Comparison of ENCODE assay signal across 17 cellular contexts in the genomic region with DNA sequence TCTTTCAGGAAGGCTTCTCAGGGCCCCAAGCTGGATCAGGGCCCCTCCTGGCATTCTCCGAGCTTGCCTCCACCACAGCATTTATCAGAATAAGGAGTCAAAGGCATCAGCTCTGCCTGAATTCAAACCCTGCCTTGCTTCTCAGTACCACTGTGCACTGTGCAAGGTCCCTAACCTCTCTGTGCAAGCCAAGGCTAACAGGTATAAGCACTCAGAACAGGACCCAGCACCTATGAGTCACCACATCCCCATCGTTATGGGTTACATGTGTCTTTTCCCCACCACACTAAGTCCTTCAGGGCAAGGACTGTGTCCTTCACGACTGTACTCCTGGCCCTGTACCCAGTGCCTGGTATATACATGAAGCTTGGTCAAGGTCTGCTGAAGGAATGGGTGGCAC. TPM values are rescaled to one million over a fixed set of nuclear protein-coding genes. Genes with fewer than 3 reads are reported as not detected.
DNase-seq lines count a peak whose midpoint lies in the region; ATAC-seq, FAIRE-seq and TF ChIP-seq lines count a peak whose summit lies in the region.
"Had no signal": no experiment of that assay in that cellular context is flagged by ENCODE, and none has a peak within 500 bp of the region (broad histone marks: within the 10 kb centered on the region; RNA-seq: fewer than 3 reads in every experiment).

No MANE protein-coding gene starts in this region.

- no peak overlapping the region for H3K27ac Mint-ChIP-seq in activated CD8-positive, alpha-beta memory T cell treated with anti-CD3 and anti-CD28 coated beads, Interleukin-2, amount 10 ng/mL, durations not matched to agents 7 days and 5 days
- peak overlapping the region; percentile 59 for H3K27ac Mint-ChIP-seq in stimulated activated naive B cell treated with anti-CD40 and anti-IgM and Interleukin-4, amounts not matched to agents 10 μg/mL and 1 μg/mL and 100 μg/mL, for 72 hours
- H3K27ac Mint-ChIP-seq in activated T-helper 17 cell treated with anti-CD3 and anti-CD28 coated beads, Interleukin-2, amount 50 U/mL, for 72 hours, result no peak overlapping the region
- H3K27ac Mint-ChIP-seq: CD4-positive, alpha-beta memory T cell had no signal

- no peaks in the 10 kb centered on the region for H3K4me1 ChIP-seq in breast epithelium

- H3K36me3 ChIP-seq in breast epithelium, result peaks cover 24% of the 10 kb centered on the region

- peak; percentile 18 for ATAC-seq in activated CD8-positive, alpha-beta memory T cell treated with anti-CD3 and anti-CD28 coated beads, Interleukin-2, amount 10 ng/mL, durations not matched to agents 7 days and 5 days
- ATAC-seq in left colon, result peak; percentile 3
- no peak for ATAC-seq in stimulated activated naive B cell treated with anti-CD40 and anti-IgM and Interleukin-4, amounts not matched to agents 10 μg/mL and 1 μg/mL and 100 μg/mL, for 72 hours (replicated peaks)
- ATAC-seq in activated T-helper 17 cell treated with anti-CD3 and anti-CD28 coated beads, Interleukin-2, amount 50 U/mL, for 72 hours (replicated peaks), result no peak
- ATAC-seq: GM12878, HCT116 had no signal

- no peak overlapping the region for H3K4me3 ChIP-seq in breast epithelium
- H3K4me3 ChIP-seq: GM12878 had no signal

- no peak for DNase-seq in activated CD8-positive, alpha-beta memory T cell treated with anti-CD3 and anti-CD28 coated beads, Interleukin-2, amount 10 ng/mL, durations not matched to agents 7 days and 5 days
- no peak for DNase-seq in activated CD8-positive, alpha-beta memory T cell treated with anti-CD3 and anti-CD28 coated beads for 24 hours
- DNase-seq in HTR-8/SVneo (ENCODE audit: insufficient read length, low spot score) (no peak), left colon (no peak), breast epithelium (ENCODE audit: low spot score in 2 of 2) (no peak)
- no peak for DNase-seq in stimulated activated naive B cell treated with anti-CD40 and anti-IgM and Interleukin-4, amounts not matched to agents 10 μg/mL and 1 μg/mL and 100 μg/mL, for 72 hours
- DNase-seq: BE2C; CD4-positive, alpha-beta memory T cell; DMS79 had no signal

- no peak overlapping the region for H3K27ac ChIP-seq in breast epithelium
- H3K27ac ChIP-seq: C4-2B, HL-60 had no signal

- peaks cover 24% of the 10 kb centered on the region for H3K36me3 Mint-ChIP-seq in activated CD8-positive, alpha-beta memory T cell treated with anti-CD3 and anti-CD28 coated beads, Interleukin-2, amount 10 ng/mL, durations not matched to agents 7 days and 5 days
- peaks cover 49 to 67% of the 10 kb centered on the region in 2 donors for H3K36me3 Mint-ChIP-seq in stimulated activated naive B cell treated with anti-CD40 and anti-IgM and Interleukin-4, amounts not matched to agents 10 μg/mL and 1 μg/mL and 100 μg/mL, for 72 hours
- peaks cover 78% of the 10 kb centered on the region for H3K36me3 Mint-ChIP-seq in activated T-helper 17 cell treated with anti-CD3 and anti-CD28 coated beads, Interleukin-2, amount 50 U/mL, for 72 hours (ENCODE audit: low read depth)

- peaks cover under 1% of the 10 kb centered on the region for H3K4me1 Mint-ChIP-seq in activated CD8-positive, alpha-beta memory T cell treated with anti-CD3 and anti-CD28 coated beads, Interleukin-2, amount 10 ng/mL, durations not matched to agents 7 days and 5 days
- peaks cover 3 to 9% of the 10 kb centered on the region in 2 donors for H3K4me1 Mint-ChIP-seq in stimulated activated naive B cell treated with anti-CD40 and anti-IgM and Interleukin-4, amounts not matched to agents 10 μg/mL and 1 μg/mL and 100 μg/mL, for 72 hours
- H3K4me1 Mint-ChIP-seq in activated T-helper 17 cell treated with anti-CD3 and anti-CD28 coated beads, Interleukin-2, amount 50 U/mL, for 72 hours, result peaks cover 5% of the 10 kb centered on the region

- TF ChIP-seq POLR2A in breast epithelium (IDR thresholded peaks at IDR 0.05), result no peak

- H3K9me3 ChIP-seq in breast epithelium, result no peaks in the 10 kb centered on the region
- H3K9me3 ChIP-seq: BE2C had no signal

- intact Hi-C loops in left colon (cut with DNase I, micrococcal nuclease) (no loop called here), breast epithelium (cut with DNase I; ENCODE audit: low total_unique reads) (no loop called here)

- no peak overlapping the region for H3K4me3 Mint-ChIP-seq in activated CD8-positive, alpha-beta memory T cell treated with anti-CD3 and anti-CD28 coated beads, Interleukin-2, amount 10 ng/mL, durations not matched to agents 7 days and 5 days
- H3K4me3 Mint-ChIP-seq in stimulated activated naive B cell treated with anti-CD40 and anti-IgM and Interleukin-4, amounts not matched to agents 10 μg/mL and 1 μg/mL and 100 μg/mL, for 72 hours, result no peak overlapping the region
- H3K4me3 Mint-ChIP-seq in activated T-helper 17 cell treated with anti-CD3 and anti-CD28 coated beads, Interleukin-2, amount 50 U/mL, for 72 hours, result no peak overlapping the region
- H3K4me3 Mint-ChIP-seq: CD4-positive, alpha-beta memory T cell had no signal

- FAIRE-seq in HTR-8/SVneo (lab: Jason Lieb, UNC), result peak; percentile 87
- FAIRE-seq: A204.1, GM12878, GM18507 had no signal

- no peaks in the 10 kb centered on the region for H3K27me3 Mint-ChIP-seq in activated CD8-positive, alpha-beta memory T cell treated with anti-CD3 and anti-CD28 coated beads, Interleukin-2, amount 10 ng/mL, durations not matched to agents 7 days and 5 days
- no peaks in the 10 kb centered on the region for H3K27me3 Mint-ChIP-seq in stimulated activated naive B cell treated with anti-CD40 and anti-IgM and Interleukin-4, amounts not matched to agents 10 μg/mL and 1 μg/mL and 100 μg/mL, for 72 hours
- no peaks in the 10 kb centered on the region for H3K27me3 Mint-ChIP-seq in activated T-helper 17 cell treated with anti-CD3 and anti-CD28 coated beads, Interleukin-2, amount 50 U/mL, for 72 hours
- H3K27me3 Mint-ChIP-seq: CD4-positive, alpha-beta memory T cell had no signal

- CTCF ChIA-PET in activated CD8-positive, alpha-beta memory T cell treated with anti-CD3 and anti-CD28 coated beads, Interleukin-2, amount 10 ng/mL, durations not matched to agents 7 days and 5 days (lab: Charles Lee), result interaction anchor here (0.6 to 1.9 kb wide), 2 partner anchors 25 to 60 kb away, joined by 3 to 7 read pairs; a partner anchor contains a TSS

- no peaks in the 10 kb centered on the region for H3K9me3 Mint-ChIP-seq in activated CD8-positive, alpha-beta memory T cell treated with anti-CD3 and anti-CD28 coated beads, Interleukin-2, amount 10 ng/mL, durations not matched to agents 7 days and 5 days (ENCODE audit: low read depth)
- H3K9me3 Mint-ChIP-seq in stimulated activated naive B cell treated with anti-CD40 and anti-IgM and Interleukin-4, amounts not matched to agents 10 μg/mL and 1 μg/mL and 100 μg/mL, for 72 hours, result no peaks in the 10 kb centered on the region
- H3K9me3 Mint-ChIP-seq in activated T-helper 17 cell treated with anti-CD3 and anti-CD28 coated beads, Interleukin-2, amount 50 U/mL, for 72 hours, result no peaks in the 10 kb centered on the region

- no peak for TF ChIP-seq CTCF in breast epithelium (IDR thresholded peaks at IDR 0.05)

- no peaks in the 10 kb centered on the region for H3K27me3 ChIP-seq in breast epithelium
- H3K27me3 ChIP-seq: BE2C had no signal

RNA-seq across cellular contexts. Expression of a gene that starts 8.4 kb away (rescaled TPM):
- total RNA-seq in activated CD8-positive, alpha-beta memory T cell treated with anti-CD3 and anti-CD28 coated beads, Interleukin-2, amount 10 ng/mL, durations not matched to agents 7 days and 5 days, result not detected
- total RNA-seq in left colon, result 100 to 1,000 TPM; 763 to 988 TPM
- under 1 TPM in 1 of 2 donors, not detected in 1; 0.39 TPM for total RNA-seq in activated T-helper 17 cell treated with anti-CD3 and anti-CD28 coated beads, Interleukin-2, amount 50 U/mL, for 72 hours
- total RNA-seq in breast epithelium, result 10 to 100 TPM in 2 of 3 donors, under 1 TPM in 1; 0.32 to 35.4 (median 10.5) TPM
- total RNA-seq: CD4-positive, alpha-beta memory T cell; H4 had no signal

RNA-seq across cellular contexts. Expression of a gene that starts 10.3 kb away (rescaled TPM):
- 10 to 100 TPM; 78.7 to 79.0 TPM for total RNA-seq in activated CD8-positive, alpha-beta memory T cell treated with anti-CD3 and anti-CD28 coated beads, Interleukin-2, amount 10 ng/mL, durations not matched to agents 7 days and 5 days
- total RNA-seq in left colon (10 to 100 TPM; 28.0 to 30.5 TPM), breast epithelium (10 to 100 TPM; 34.6 to 37.5 (median 37.0) TPM)
- total RNA-seq in activated T-helper 17 cell treated with anti-CD3 and anti-CD28 coated beads, Interleukin-2, amount 50 U/mL, for 72 hours, result 10 to 100 TPM; 41.2 to 55.3 TPM

RNA-seq across cellular contexts. Expression of a gene that starts 14.7 kb away (rescaled TPM):
- total RNA-seq in activated CD8-positive, alpha-beta memory T cell treated with anti-CD3 and anti-CD28 coated beads, Interleukin-2, amount 10 ng/mL, durations not matched to agents 7 days and 5 days, result 1 to 10 TPM; 1.5 to 3.3 TPM
- total RNA-seq in left colon (1 to 10 TPM; 2.7 to 2.9 TPM), breast epithelium (1 to 10 TPM in 2 of 3 donors, under 1 TPM in 1; 0.64 to 3.3 (median 1.9) TPM)
- 1 to 10 TPM; 1.6 to 3.0 TPM for total RNA-seq in activated T-helper 17 cell treated with anti-CD3 and anti-CD28 coated beads, Interleukin-2, amount 50 U/mL, for 72 hours

RNA-seq across cellular contexts. Expression of a gene that starts 24.6 kb away (rescaled TPM):
- 10 to 100 TPM; 13.0 to 21.5 TPM for total RNA-seq in activated CD8-positive, alpha-beta memory T cell treated with anti-CD3 and anti-CD28 coated beads, Interleukin-2, amount 10 ng/mL, durations not matched to agents 7 days and 5 days
- total RNA-seq in left colon (10 to 100 TPM; 33.1 to 63.5 TPM), breast epithelium (10 to 100 TPM; 44.6 to 57.3 (median 48.9) TPM)
- 10 to 100 TPM; 19.3 to 22.3 TPM for total RNA-seq in activated T-helper 17 cell treated with anti-CD3 and anti-CD28 coated beads, Interleukin-2, amount 50 U/mL, for 72 hours

RNA-seq across cellular contexts. Expression of a gene that starts 40.3 kb away (rescaled TPM):
- total RNA-seq in activated CD8-positive, alpha-beta memory T cell treated with anti-CD3 and anti-CD28 coated beads, Interleukin-2, amount 10 ng/mL, durations not matched to agents 7 days and 5 days, result under 1 TPM; 0.61 to 0.80 TPM
- total RNA-seq in left colon (10 to 100 TPM in 1 of 2 donors, 1 to 10 TPM in 1; 6.1 to 18.2 TPM), breast epithelium (10 to 100 TPM; 10.2 to 54.2 (median 15.4) TPM)
- total RNA-seq in activated T-helper 17 cell treated with anti-CD3 and anti-CD28 coated beads, Interleukin-2, amount 50 U/mL, for 72 hours, result 1 to 10 TPM in 1 of 2 donors, under 1 TPM in 1; 0.58 to 4.7 TPM

Comparison
In these comparisons a context has a peak if more than half of its experiments do, and no peak if none do; other contexts are left out.
1. ATAC-seq: peak in activated CD8-positive, alpha-beta memory T cell treated with anti-CD3 and anti-CD28 coated beads, Interleukin-2, amount 10 ng/mL, durations not matched to agents 7 days and 5 days (single experiment) and left colon (single experiment); none in stimulated activated naive B cell treated with anti-CD40 and anti-IgM and Interleukin-4, amounts not matched to agents 10 μg/mL and 1 μg/mL and 100 μg/mL, for 72 hours (0 of 2) and activated T-helper 17 cell treated with anti-CD3 and anti-CD28 coated beads, Interleukin-2, amount 50 U/mL, for 72 hours (single experiment).
2. RNA of a gene that starts 8.4 kb away (total RNA-seq): 763 to 988 TPM in left colon; 0.32 to 35.4 TPM in breast epithelium, 0.39 TPM in activated T-helper 17 cell treated with anti-CD3 and anti-CD28 coated beads, Interleukin-2, amount 50 U/mL, for 72 hours and not detected in activated CD8-positive, alpha-beta memory T cell treated with anti-CD3 and anti-CD28 coated beads, Interleukin-2, amount 10 ng/mL, durations not matched to agents 7 days and 5 days; every median in the first group is over 10 times any median in the second.